ENCODE assay signal across 2 cellular contexts in the genomic region with DNA sequence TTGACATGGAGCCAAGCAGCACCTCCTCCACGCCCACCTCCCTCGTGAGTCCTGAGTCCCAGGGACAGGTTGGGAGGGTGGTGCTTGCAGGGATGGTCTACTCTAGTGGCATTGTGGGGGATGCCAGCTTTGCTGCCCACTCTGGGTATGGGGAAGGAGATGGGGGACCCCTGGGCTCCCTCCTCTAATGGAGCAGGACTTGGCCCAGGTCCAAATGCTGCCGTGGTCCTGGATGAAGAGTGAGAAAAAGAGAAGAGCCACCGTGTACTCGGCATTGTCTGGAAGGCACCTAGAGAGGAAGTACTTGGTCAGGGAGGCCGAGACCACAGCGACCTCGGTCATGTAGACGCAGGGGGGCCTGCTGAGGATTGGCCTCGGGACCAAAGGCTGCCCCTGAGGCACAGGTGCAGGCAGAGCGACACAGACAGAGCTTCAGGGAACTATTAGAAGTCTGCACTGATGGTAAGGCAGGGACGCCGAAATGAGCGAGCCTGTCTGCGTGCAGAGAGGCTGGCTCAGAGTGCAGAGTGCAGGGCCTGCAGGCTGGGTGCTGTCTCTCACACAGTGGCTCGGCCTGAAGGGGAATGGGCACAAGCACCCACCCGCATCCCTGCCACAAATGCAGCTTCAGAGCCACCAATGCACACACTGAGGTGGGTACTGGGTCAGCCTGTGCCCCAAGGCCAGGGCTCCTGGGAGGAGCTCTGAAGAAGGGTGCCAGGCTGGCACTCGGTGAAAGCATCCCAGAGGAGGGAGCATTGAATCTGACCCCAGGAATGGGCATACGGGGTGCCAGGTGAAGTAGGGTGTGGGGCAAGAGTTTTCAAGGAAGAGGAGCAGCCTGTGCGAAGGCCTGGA.
TF ChIP-seq lines count a peak whose summit lies in the region.

No MANE protein-coding gene starts in this region.

TF ChIP-seq in HepG2, 621 proteins besides CTCF, POLR2A, EP300 and RAD21:
- TF ChIP-seq, protein P1, sequence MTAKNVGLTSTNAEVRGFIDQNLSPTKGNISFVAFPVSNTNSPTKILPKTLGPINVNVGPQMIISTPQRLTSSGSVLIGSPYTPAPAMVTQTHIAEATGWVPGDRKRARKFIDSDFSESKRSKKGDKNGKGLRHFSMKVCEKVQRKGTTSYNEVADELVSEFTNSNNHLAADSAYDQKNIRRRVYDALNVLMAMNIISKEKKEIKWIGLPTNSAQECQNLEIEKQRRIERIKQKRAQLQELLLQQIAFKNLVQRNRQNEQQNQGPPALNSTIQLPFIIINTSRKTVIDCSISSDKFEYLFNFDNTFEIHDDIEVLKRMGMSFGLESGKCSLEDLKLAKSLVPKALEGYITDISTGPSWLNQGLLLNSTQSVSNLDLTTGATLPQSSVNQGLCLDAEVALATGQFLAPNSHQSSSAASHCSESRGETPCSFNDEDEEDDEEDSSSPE (CRISPR knock-in tag; IDR thresholded peaks at IDR 0.05) = no peak
- TF ChIP-seq SAFB2 (CRISPR knock-in tag; IDR thresholded peaks at IDR 0.05; ENCODE audit: borderline replicate concordance, low read depth) (no peak), ZNF564 (CRISPR knock-in tag; IDR thresholded peaks at IDR 0.05) (no peak), ZMAT5 (CRISPR knock-in tag; IDR thresholded peaks at IDR 0.05; ENCODE audit: borderline replicate concordance, low read depth) (no peak), REXO4 (CRISPR knock-in tag; IDR thresholded peaks at IDR 0.05; ENCODE audit: borderline replicate concordance) (no peak), ZNF782 (CRISPR knock-in tag; IDR thresholded peaks at IDR 0.05; ENCODE audit: borderline replicate concordance) (no peak), ZNF260 (CRISPR knock-in tag; IDR thresholded peaks at IDR 0.05; ENCODE audit: borderline replicate concordance, low read depth) (no peak), ZSCAN5A (CRISPR knock-in tag; IDR thresholded peaks at IDR 0.05; ENCODE audit: borderline replicate concordance) (no peak), ZNF567 (CRISPR knock-in tag; IDR thresholded peaks at IDR 0.05; ENCODE audit: borderline replicate concordance) (no peak), MTF2 (CRISPR knock-in tag; IDR thresholded peaks at IDR 0.05; ENCODE audit: borderline replicate concordance) (no peak), ZNF670 (CRISPR knock-in tag; IDR thresholded peaks at IDR 0.05; ENCODE audit: borderline replicate concordance) (no peak), ZNF788 (CRISPR knock-in tag; IDR thresholded peaks at IDR 0.05; ENCODE audit: borderline replicate concordance) (no peak), KDM4B (CRISPR knock-in tag; IDR thresholded peaks at IDR 0.05) (no peak), ZNF253 (CRISPR knock-in tag; IDR thresholded peaks at IDR 0.05; ENCODE audit: borderline replicate concordance) (no peak), SCMH1 (CRISPR knock-in tag; IDR thresholded peaks at IDR 0.05; ENCODE audit: borderline replicate concordance) (no peak), TCF7 (IDR thresholded peaks at IDR 0.05; ENCODE audit: low read depth) (no peak), BRCA1 (CRISPR knock-in tag; IDR thresholded peaks at IDR 0.05) (no peak)

TF ChIP-seq in Ishikawa, 13 proteins besides CTCF, POLR2A, EP300 and RAD21:
- TF ChIP-seq, protein P2, sequence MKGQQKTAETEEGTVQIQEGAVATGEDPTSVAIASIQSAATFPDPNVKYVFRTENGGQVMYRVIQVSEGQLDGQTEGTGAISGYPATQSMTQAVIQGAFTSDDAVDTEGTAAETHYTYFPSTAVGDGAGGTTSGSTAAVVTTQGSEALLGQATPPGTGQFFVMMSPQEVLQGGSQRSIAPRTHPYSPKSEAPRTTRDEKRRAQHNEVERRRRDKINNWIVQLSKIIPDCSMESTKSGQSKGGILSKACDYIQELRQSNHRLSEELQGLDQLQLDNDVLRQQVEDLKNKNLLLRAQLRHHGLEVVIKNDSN (IDR thresholded peaks at IDR 0.05) = no peak
- TF ChIP-seq NFIC (IDR thresholded peaks at IDR 0.05) = peak; percentile 32; the same call in 1 of the 2 replicates
